8 cellular contexts compared by ENCODE assay signal in the genomic region with DNA sequence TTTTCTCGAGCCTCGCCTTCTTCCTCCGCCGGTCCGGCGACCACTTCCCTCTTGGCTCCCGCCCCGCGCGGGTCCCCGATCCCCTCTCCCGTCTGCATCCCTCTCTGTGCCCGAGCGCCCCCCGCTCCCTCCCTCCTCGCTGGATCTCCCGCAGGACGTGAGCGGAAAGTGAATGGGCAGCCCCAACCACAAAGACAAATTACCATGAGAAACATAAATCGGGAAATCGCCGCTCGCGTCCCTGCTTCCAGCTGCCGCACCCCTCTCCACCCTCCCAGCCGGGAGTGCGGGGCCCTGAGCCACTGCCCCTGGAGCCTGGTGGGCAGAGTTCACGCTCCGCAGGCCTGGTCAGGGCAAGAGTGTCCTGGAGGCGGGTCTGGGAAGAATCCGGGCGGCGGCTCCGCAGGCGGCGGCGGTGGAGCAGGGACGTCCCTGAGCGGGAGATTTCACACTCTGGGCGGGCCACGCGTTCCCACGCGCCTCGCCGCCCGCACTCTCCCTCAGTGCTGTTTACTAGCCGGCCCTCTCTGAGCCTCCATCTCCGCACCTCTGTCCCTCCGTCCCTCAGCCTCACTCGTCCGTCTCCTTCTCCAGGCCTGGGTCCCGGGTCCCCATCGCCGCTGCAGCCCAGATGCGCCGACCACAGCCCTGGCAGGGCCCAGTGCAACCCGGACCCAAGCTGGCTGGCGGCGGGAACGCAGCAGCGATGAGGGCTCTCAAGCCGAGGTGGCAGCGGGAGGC. TPM values are rescaled to one million over a fixed set of nuclear protein-coding genes. Genes with fewer than 3 reads are reported as not detected.
DNase-seq lines count a peak whose midpoint lies in the region; ATAC-seq and TF ChIP-seq lines count a peak whose summit lies in the region.

No MANE protein-coding gene starts in this region.

- peak overlapping the region; percentile 84 for H3K4me2 ChIP-seq in HCT116 (ENCODE audit: low read length)
- H3K4me2 ChIP-seq in hepatocyte = peak overlapping the region; percentile 97

- BruUV-seq in HCT116 (replicated peaks; lab: Mats Ljungman, UMichigan) = no TSS peak

- H3K27ac ChIP-seq in HCT116 (ENCODE audit: low read depth, low read length) (no peak overlapping the region; the same call in 1 of the 2 replicates), hepatocyte (no peak overlapping the region), sigmoid colon (peak overlapping the region in 1 of 4 donors; percentile 8)

- TF ChIP-seq POLR2A in HCT116 (IDR thresholded peaks at IDR 0.05; ENCODE audit: borderline replicate concordance, extremely low read depth, insufficient read depth, insufficient read length) = no peak
- TF ChIP-seq POLR2A in sigmoid colon (IDR thresholded peaks at IDR 0.05) = no peak

- H3K79me2 ChIP-seq in HCT116 (ENCODE audit: insufficient read depth, low read length) (no peaks in the 10 kb centered on the region), hepatocyte (no peaks in the 10 kb centered on the region)

- TF ChIP-seq CTCF in AG04449 (IDR thresholded peaks at IDR 0.05; ENCODE audit: insufficient read depth, low read length, missing control alignments) (no peak), HCT116 (IDR thresholded peaks at IDR 0.05 in 2 of 3, conservative IDR thresholded peaks at IDR 0.05 in 1 of 3; ENCODE audit: borderline replicate concordance in 1 of 3, insufficient read depth in 1 of 3, low read depth in 2 of 3, low read length in 2 of 3) (no peak), hepatocyte (IDR thresholded peaks at IDR 0.05; ENCODE audit: poor library complexity) (no peak), sigmoid colon (IDR thresholded peaks at IDR 0.05) (no peak)

- CTCF ChIA-PET in AG04449 (lab: Yijun Ruan, JAX) (interaction anchor here (0.5 to 8.0 kb wide), 10 partner anchors 11 to 1480 kb away, joined by 3 to 97 read pairs (median 6); partner anchors contain the start of genes PDIA5 and POLQ), HCT116 (lab: Charles Lee) (interaction anchor here (1.6 kb wide), 1 partner anchor 634 kb away, joined by 5 read pairs; no protein-coding TSS in a partner anchor)

- no peak overlapping the region for H2AFZ ChIP-seq in HCT116 (ENCODE audit: low read depth, low read length, poor library complexity, severe bottlenecking)
- H2AFZ ChIP-seq in hepatocyte = peak overlapping the region; percentile 87

- TF ChIP-seq EP300 in sigmoid colon (IDR thresholded peaks at IDR 0.05) = no peak

- intact Hi-C loops in HCT116 (cut with micrococcal nuclease) = loop anchor here (5.0 kb wide), 3 partner anchors 169 to 1479 kb away; partner anchors contain the start of gene POLQ
- intact Hi-C loops in sigmoid colon (cut with DNase I) = loop anchor here (5.0 to 10.0 kb wide), 3 partner anchors 176 to 229 kb away; partner anchors contain the start of genes SEC22A and SLC49A4

- DNase-seq in AG04449 (ENCODE audit: low read depth, low spot score) (no peak), HCT116 (ENCODE audit: low read depth, low spot score) (no peak), hepatocyte (ENCODE audit: low spot score) (peak; percentile 37), sigmoid colon (peak; percentile 67), kidney tubule cell (ENCODE audit: low spot score) (no peak)
- peak; percentile 17 for DNase-seq in activated naive CD4-positive, alpha-beta T cell treated with anti-CD3 and anti-CD28 coated beads, Interleukin-2, amount 50 U/mL, for 16 hours
- no peak for DNase-seq in effector CD4-positive, alpha-beta T cell

- ATAC-seq in HCT116 = no peak
- no peak for ATAC-seq in HG03108 (IDR thresholded peaks at IDR 0.05; ENCODE audit: unreplicated experiment)

- H3K9ac ChIP-seq in HCT116 (ENCODE audit: low read length) = no peak overlapping the region

- under 1% methylated on average over 53 of the region's 64 CpGs for WGBS in hepatocyte (ENCODE audit: low lambda C conversion rate, missing lambda C conversion rate)
- WGBS in sigmoid colon, 2 donors = 1% methylated on average over 64 of the region's 64 CpGs

- H3K27me3 ChIP-seq in HCT116 (ENCODE audit: insufficient read depth, low read length) (peaks cover 28% of the 10 kb centered on the region; the same call in 1 of the 2 replicates), hepatocyte (peaks cover 77% of the 10 kb centered on the region), sigmoid colon (peaks cover 12 to 66% (median 27%) of the 10 kb centered on the region in 3 donors)

- H3K9me3 ChIP-seq in HCT116 (ENCODE audit: control insufficient read depth in 1 of 2, insufficient read depth in 1 of 2, low read depth in 1 of 2, low read length in 2 of 2) (no peaks in the 10 kb centered on the region), hepatocyte (ENCODE audit: low read depth) (no peaks in the 10 kb centered on the region), sigmoid colon (no peaks in the 10 kb centered on the region)

- TF ChIP-seq RAD21 in HCT116 (IDR thresholded peaks at IDR 0.05; ENCODE audit: low read depth) = no peak

- H3K4me3 ChIP-seq in AG04449 (ENCODE audit: low read depth, low read length) = peak overlapping the region; percentile 29
- H3K4me3 ChIP-seq in HCT116 (replicated peaks in 1 of 2; ENCODE audit: low read depth in 1 of 2, low read length in 2 of 2) = peak overlapping the region; percentile 40 to 58
- H3K4me3 ChIP-seq in hepatocyte = peak overlapping the region; percentile 46
- peak overlapping the region; percentile 27 to 61 (median 52) for H3K4me3 ChIP-seq in sigmoid colon

- RAD21 ChIA-PET in HCT116 (lab: Charles Lee; ENCODE audit: low non-redundant PET in 1 of 2, low total read pairs in 2 of 2, uncharacterized antibody in 2 of 2, unreplicated experiment in 2 of 2) = interaction anchor here in 1 of 2 experiments (0.6 kb wide), 2 partner anchors 232 to 268 kb away, joined by 3 to 7 read pairs; no protein-coding TSS in a partner anchor

- no peaks in the 10 kb centered on the region for H4K20me1 ChIP-seq in HCT116 (ENCODE audit: insufficient read depth)
- no peaks in the 10 kb centered on the region for H4K20me1 ChIP-seq in hepatocyte (ENCODE audit: insufficient read depth, poor library complexity, severe bottlenecking)

- H3K36me3 ChIP-seq in HCT116 (ENCODE audit: control insufficient read depth in 1 of 2, insufficient read depth in 2 of 2, low read length in 2 of 2) (no peaks in the 10 kb centered on the region), hepatocyte (replicated peaks; ENCODE audit: insufficient read depth, low read depth) (no peaks in the 10 kb centered on the region), sigmoid colon (no peaks in the 10 kb centered on the region)

- H3K9me2 ChIP-seq in HCT116 (ENCODE audit: insufficient read depth) = no peaks in the 10 kb centered on the region
- no peaks in the 10 kb centered on the region for H3K9me2 ChIP-seq in hepatocyte (replicated peaks; ENCODE audit: insufficient read depth)

- peaks cover 4 to 16% of the 10 kb centered on the region in 2 experiments; a peak in 3 of 4 replicates for H3K4me1 ChIP-seq in HCT116 (ENCODE audit: control insufficient read depth in 1 of 2, insufficient read depth in 2 of 2, low read length in 2 of 2)
- peaks cover 10% of the 10 kb centered on the region for H3K4me1 ChIP-seq in hepatocyte (ENCODE audit: insufficient read depth)
- peaks cover 0 to 33% (median 31%) of the 10 kb centered on the region in 4 donors for H3K4me1 ChIP-seq in sigmoid colon

- POLR2A ChIA-PET in AG04449 (lab: Yijun Ruan, JAX) (no interaction called here), HCT116 (lab: Charles Lee) (no interaction called here)

TF ChIP-seq in HCT116, 20 proteins besides CTCF, POLR2A, EP300 and RAD21 (continues in another document):
- TF ChIP-seq EZH2 (IDR thresholded peaks at IDR 0.05) = no peak
- TF ChIP-seq SRF (IDR thresholded peaks at IDR 0.05; ENCODE audit: low read depth) = no peak
- TF ChIP-seq FOSL1 (IDR thresholded peaks at IDR 0.05; ENCODE audit: low read depth) = no peak
- no peak for TF ChIP-seq POLR2AphosphoS5 (IDR thresholded peaks at IDR 0.05; ENCODE audit: low read depth, low read length)
- TF ChIP-seq REST (IDR thresholded peaks at IDR 0.05; ENCODE audit: low read depth) = no peak
- TF ChIP-seq ZFX (IDR thresholded peaks at IDR 0.05) = no peak
- TF ChIP-seq CEBPB (IDR thresholded peaks at IDR 0.05; ENCODE audit: low read depth) = no peak
- TF ChIP-seq SP1 (IDR thresholded peaks at IDR 0.05; ENCODE audit: low read depth) = no peak
- no peak for TF ChIP-seq CBX3 (IDR thresholded peaks at IDR 0.05; ENCODE audit: low read depth)

RNA-seq across cellular contexts. Expression of gene SEMA5B, which starts 0.8 kb away (rescaled TPM):
- total RNA-seq in HCT116 (2021; ENCODE audit: unreplicated experiment) (0.15 TPM), hepatocyte (0.88 and 1.4 TPM in 2 replicates), sigmoid colon (under 1 TPM in 3 of 4 donors, not detected in 1; 0.36 to 0.68 (median 0.55) TPM)
- polyA plus RNA-seq in HCT116 (2012) = 0.07 and 0.09 TPM in 2 replicates
- polyA plus RNA-seq in hepatocyte (1.8 and 4.2 TPM in 2 replicates), sigmoid colon (under 1 TPM in 2 of 3 donors, not detected in 1; 0.52 to 0.69 TPM)

RNA-seq across cellular contexts. Expression of gene PDIA5, which starts 40.1 kb away (rescaled TPM):
- 50.8 TPM for total RNA-seq in HCT116 (2021; ENCODE audit: unreplicated experiment)
- polyA plus RNA-seq in HCT116 (2012) = 48.9 and 49.7 TPM in 2 replicates
- 71.8 and 82.0 TPM in 2 replicates for total RNA-seq in hepatocyte
- 88.4 and 97.3 TPM in 2 replicates for polyA plus RNA-seq in hepatocyte
- total RNA-seq in sigmoid colon = 10 to 100 TPM; 13.8 to 15.1 (median 14.2) TPM
- 10 to 100 TPM in 2 of 3 donors, 1 to 10 TPM in 1; 4.2 to 23.0 (median 10.8) TPM for polyA plus RNA-seq in sigmoid colon

Comparison
In these comparisons a context has a peak if more than half of its experiments do, and no peak if none do; other contexts are left out.
1. DNase-seq: peak in activated naive CD4-positive, alpha-beta T cell treated with anti-CD3 and anti-CD28 coated beads, Interleukin-2, amount 50 U/mL, for 16 hours (single experiment), hepatocyte (single experiment) and sigmoid colon (single experiment); none in AG04449 (single experiment), HCT116 (single experiment), effector CD4-positive, alpha-beta T cell (single experiment) and kidney tubule cell (single experiment).
2. Peak in every context shown above with its lines, with median percentiles within 50 percentile points of each other: H3K4me3 ChIP-seq.